ENCODE assay signal across 18 cellular contexts in the genomic region with DNA sequence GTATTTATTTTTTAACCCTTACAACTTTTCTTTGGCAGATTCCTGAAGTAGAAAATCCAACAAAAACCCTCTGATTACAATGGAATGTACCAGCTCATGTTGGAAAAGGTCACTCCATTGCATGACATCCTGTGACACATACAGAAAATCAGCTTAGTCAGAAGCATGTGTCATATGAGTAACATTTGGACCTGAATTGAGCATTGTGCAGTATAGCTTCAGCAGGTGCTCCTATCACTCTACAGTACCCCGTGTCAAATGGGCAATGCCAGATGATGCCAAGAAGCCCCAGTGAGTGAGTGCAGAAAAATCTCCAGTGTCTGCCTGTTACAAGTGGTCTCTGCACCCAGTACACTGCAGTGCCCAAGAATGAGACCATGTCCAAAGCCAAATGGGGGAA.
DNase-seq lines count a peak whose midpoint lies in the region; ATAC-seq, FAIRE-seq and TF ChIP-seq lines count a peak whose summit lies in the region.
"Had no signal": no experiment of that assay in that cellular context is flagged by ENCODE, and none has a peak within 500 bp of the region (broad histone marks: within the 10 kb centered on the region; RNA-seq: fewer than 3 reads in every experiment).

No MANE protein-coding gene starts in this region.

- peak overlapping the region; percentile 93 for H3K27ac ChIP-seq in epithelial cell of prostate
- no peak overlapping the region for H3K27ac ChIP-seq in heart right ventricle
- H3K27ac ChIP-seq: parathyroid adenoma had no signal

- WGBS in heart right ventricle, 2 donors, result 74 to 75% methylated on average over 1 of the region's 1 CpG

- H3K9me3 Mint-ChIP-seq in activated naive CD4-positive, alpha-beta T cell treated with anti-CD3 and anti-CD28 coated beads for 36 hours, result peaks cover 10% of the 10 kb centered on the region
- H3K9me3 Mint-ChIP-seq in stimulated activated naive B cell treated with anti-CD40 and anti-IgM and Interleukin-4, amounts not matched to agents 10 μg/mL and 1 μg/mL and 100 μg/mL, for 72 hours, result peaks cover 23 to 25% of the 10 kb centered on the region in 2 donors

- H3K4me1 ChIP-seq in heart right ventricle, result peaks cover 0 to 9% (median 0%) of the 10 kb centered on the region in 9 donors
- H3K4me1 ChIP-seq: parathyroid adenoma had no signal

- peak overlapping the region; percentile 66 for H3K27ac Mint-ChIP-seq in activated naive CD4-positive, alpha-beta T cell treated with anti-CD3 and anti-CD28 coated beads for 36 hours
- H3K27ac Mint-ChIP-seq in stimulated activated naive B cell treated with anti-CD40 and anti-IgM and Interleukin-4, amounts not matched to agents 10 μg/mL and 1 μg/mL and 100 μg/mL, for 72 hours, result peak overlapping the region; percentile 48

- H3K27me3 ChIP-seq in heart right ventricle, result no peaks in the 10 kb centered on the region

- no peak overlapping the region for H3K4me3 ChIP-seq in heart right ventricle

- no peaks in the 10 kb centered on the region for H3K36me3 Mint-ChIP-seq in activated naive CD4-positive, alpha-beta T cell treated with anti-CD3 and anti-CD28 coated beads for 36 hours (ENCODE audit: low read depth)
- H3K36me3 Mint-ChIP-seq in stimulated activated naive B cell treated with anti-CD40 and anti-IgM and Interleukin-4, amounts not matched to agents 10 μg/mL and 1 μg/mL and 100 μg/mL, for 72 hours, result peaks cover 8 to 18% of the 10 kb centered on the region in 2 donors

- TF ChIP-seq CTCF in heart right ventricle (IDR thresholded peaks at IDR 0.05), result no peak

- CTCF ChIA-PET in activated naive CD4-positive, alpha-beta T cell treated with anti-CD3 and anti-CD28 coated beads for 36 hours (lab: Charles Lee), result no interaction called here

- intact Hi-C loops in activated naive CD4-positive, alpha-beta T cell treated with anti-CD3 and anti-CD28 coated beads for 36 hours (cut with micrococcal nuclease), result loop anchor here (1.0 to 2.0 kb wide), 2 partner anchors 28 to 91 kb away; no protein-coding TSS in a partner anchor
- intact Hi-C loops in heart right ventricle (cut with DNase I), result loop anchor here in 1 of 10 donors (10.0 kb wide), 1 partner anchor 56 kb away; no protein-coding TSS in a partner anchor

- DNase-seq in activated naive CD4-positive, alpha-beta T cell treated with anti-CD3 and anti-CD28 coated beads for 36 hours, result peak; percentile 57
- DNase-seq in activated naive CD4-positive, alpha-beta T cell (lab: John Stamatoyannopoulos, UW), result no peak
- DNase-seq in RCC 7860 (ENCODE audit: low spot score), result peak; percentile 14
- DNase-seq in epithelial cell of prostate (ENCODE audit: low read depth, low spot score), result peak; percentile 68
- no peak for DNase-seq in stimulated activated naive B cell treated with anti-CD40 and anti-IgM and Interleukin-4, amounts not matched to agents 10 μg/mL and 1 μg/mL and 100 μg/mL, for 72 hours
- no peak for DNase-seq in heart right ventricle
- DNase-seq: activated effector memory CD4-positive, alpha-beta T cell treated with anti-CD3 and anti-CD28 coated beads, Interleukin-2, amount 50 U/mL, for 16 hours; DMS79 treated with DMSO at 0.1 percent for 48 hours; erythroblast; GOT3; NCI-H1105 treated with DMSO at 0.1 percent for 48 hours; NCI-H524; SHP77; stimulated activated CD4-positive, alpha-beta T cell treated with anti-CD3 and anti-CD28 coated beads, Interleukin-15, amount 100 ng/mL, for 24 hours had no signal

- FAIRE-seq in RCC 7860 (lab: Jason Lieb, UNC), result no peak
- FAIRE-seq: HTR-8/SVneo had no signal

- H3K27me3 Mint-ChIP-seq in activated naive CD4-positive, alpha-beta T cell treated with anti-CD3 and anti-CD28 coated beads for 36 hours (ENCODE audit: low read depth), result no peaks in the 10 kb centered on the region
- no peaks in the 10 kb centered on the region for H3K27me3 Mint-ChIP-seq in stimulated activated naive B cell treated with anti-CD40 and anti-IgM and Interleukin-4, amounts not matched to agents 10 μg/mL and 1 μg/mL and 100 μg/mL, for 72 hours

- H3K9me3 ChIP-seq in heart right ventricle, result peaks cover 0 to 6% (median 0%) of the 10 kb centered on the region in 11 donors

- no peak overlapping the region for H3K4me3 Mint-ChIP-seq in activated naive CD4-positive, alpha-beta T cell treated with anti-CD3 and anti-CD28 coated beads for 36 hours
- peak overlapping the region in 1 of 2 donors; percentile 18 for H3K4me3 Mint-ChIP-seq in stimulated activated naive B cell treated with anti-CD40 and anti-IgM and Interleukin-4, amounts not matched to agents 10 μg/mL and 1 μg/mL and 100 μg/mL, for 72 hours

- H3K36me3 ChIP-seq in heart right ventricle, result no peaks in the 10 kb centered on the region

- H3K4me1 Mint-ChIP-seq in activated naive CD4-positive, alpha-beta T cell treated with anti-CD3 and anti-CD28 coated beads for 36 hours (ENCODE audit: low read depth), result peaks cover 20% of the 10 kb centered on the region
- H3K4me1 Mint-ChIP-seq in stimulated activated naive B cell treated with anti-CD40 and anti-IgM and Interleukin-4, amounts not matched to agents 10 μg/mL and 1 μg/mL and 100 μg/mL, for 72 hours, result peaks cover 10 to 39% of the 10 kb centered on the region in 2 donors

- peak; percentile 75 to 81 for ATAC-seq in stimulated activated naive B cell treated with anti-CD40 and anti-IgM and Interleukin-4, amounts not matched to agents 10 μg/mL and 1 μg/mL and 100 μg/mL, for 72 hours (replicated peaks)
- ATAC-seq in GM21825 (IDR thresholded peaks at IDR 0.05; ENCODE audit: unreplicated experiment) (no peak), HG03159 (IDR thresholded peaks at IDR 0.05; ENCODE audit: unreplicated experiment) (no peak), heart right ventricle (no peak)

Comparison
In these comparisons a context has a peak if more than half of its experiments do, and no peak if none do; other contexts are left out.
1. DNase-seq: peak in activated naive CD4-positive, alpha-beta T cell treated with anti-CD3 and anti-CD28 coated beads for 36 hours (single experiment), RCC 7860 (single experiment) and epithelial cell of prostate (single experiment); none in activated naive CD4-positive, alpha-beta T cell (0 of 4), stimulated activated naive B cell treated with anti-CD40 and anti-IgM and Interleukin-4, amounts not matched to agents 10 μg/mL and 1 μg/mL and 100 μg/mL, for 72 hours (single experiment) and heart right ventricle (0 of 2).
2. ATAC-seq: peak in stimulated activated naive B cell treated with anti-CD40 and anti-IgM and Interleukin-4, amounts not matched to agents 10 μg/mL and 1 μg/mL and 100 μg/mL, for 72 hours (2 of 2); none in GM21825 (single experiment), HG03159 (single experiment) and heart right ventricle (0 of 8).